In the genomic region with DNA sequence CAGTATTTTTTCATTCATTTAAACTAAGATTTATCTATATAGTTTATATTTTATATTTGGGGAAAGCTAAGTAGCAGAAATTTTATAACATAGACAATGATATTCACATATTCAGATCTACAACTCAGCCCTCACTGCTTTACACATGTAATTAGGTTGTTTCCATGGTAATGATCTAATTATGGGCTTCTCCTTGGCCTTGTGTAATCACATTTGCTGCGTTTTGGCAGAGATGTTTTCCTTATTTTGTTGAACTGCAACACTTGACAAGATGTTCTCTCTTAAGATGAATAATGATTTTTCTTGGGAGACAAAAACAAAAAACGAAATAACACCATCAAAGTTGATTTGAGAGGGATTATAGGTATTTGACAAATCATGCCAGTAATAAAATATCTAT, we compare ENCODE assay signal across 13 cellular contexts.
DNase-seq lines count a peak whose midpoint lies in the region; ATAC-seq and TF ChIP-seq lines count a peak whose summit lies in the region.
"Had no signal": no experiment of that assay in that cellular context is flagged by ENCODE, and none has a peak within 500 bp of the region (broad histone marks: within the 10 kb centered on the region; RNA-seq: fewer than 3 reads in every experiment).

No MANE protein-coding gene starts in this region.

- POLR2A ChIA-PET in CD4-positive, alpha-beta T cell (lab: Charles Lee): interaction anchor here (0.5 to 1.2 kb wide), 2 partner anchors 11 to 473 kb away, joined by 3 to 5 read pairs; no protein-coding TSS in a partner anchor

- no peaks in the 10 kb centered on the region for H3K27me3 ChIP-seq in CD4-positive, alpha-beta T cell (ENCODE audit: control insufficient read depth, insufficient read depth, low read length)

- H3K27ac Mint-ChIP-seq in CD4-positive, alpha-beta T cell: no peak overlapping the region
- H3K27ac Mint-ChIP-seq: activated CD4-positive, alpha-beta memory T cell treated with anti-CD3 and anti-CD28 coated beads for 36 hours had no signal

- no peak overlapping the region for H3K4me3 ChIP-seq in cardiac fibroblast (replicated peaks in 1 of 2; ENCODE audit: low read depth in 2 of 2, low read length in 2 of 2)

- CTCF ChIA-PET in CD4-positive, alpha-beta T cell (lab: Charles Lee): no interaction called here

- H3K27me3 Mint-ChIP-seq in CD4-positive, alpha-beta T cell: no peaks in the 10 kb centered on the region
- H3K27me3 Mint-ChIP-seq: activated CD4-positive, alpha-beta memory T cell treated with anti-CD3 and anti-CD28 coated beads for 36 hours had no signal

- no peaks in the 10 kb centered on the region for H3K9me3 Mint-ChIP-seq in CD4-positive, alpha-beta T cell
- H3K9me3 Mint-ChIP-seq: activated CD4-positive, alpha-beta memory T cell treated with anti-CD3 and anti-CD28 coated beads for 36 hours had no signal

- no peak for TF ChIP-seq CTCF in cardiac fibroblast (IDR thresholded peaks at IDR 0.05; ENCODE audit: low read depth, low read length)
- no peak for TF ChIP-seq CTCF in CD4-positive, alpha-beta T cell (IDR thresholded peaks at IDR 0.05)

- intact Hi-C loops in CD4-positive, alpha-beta T cell (cut with DNase I, micrococcal nuclease): no loop called here

- H3K36me3 Mint-ChIP-seq in CD4-positive, alpha-beta T cell (ENCODE audit: low read depth): no peaks in the 10 kb centered on the region
- H3K36me3 Mint-ChIP-seq: activated CD4-positive, alpha-beta memory T cell treated with anti-CD3 and anti-CD28 coated beads for 36 hours had no signal

- no peak overlapping the region for H3K4me3 Mint-ChIP-seq in CD4-positive, alpha-beta T cell
- H3K4me3 Mint-ChIP-seq: activated CD4-positive, alpha-beta memory T cell treated with anti-CD3 and anti-CD28 coated beads for 36 hours had no signal

- H3K4me1 Mint-ChIP-seq in CD4-positive, alpha-beta T cell (ENCODE audit: low read depth): peaks cover 7% of the 10 kb centered on the region

- DNase-seq in NCI-H1105 treated with DMSO at 0.1 percent for 48 hours (lab: John Stamatoyannopoulos, UW) (peak; percentile 97), NCI-H2196 treated with DMSO at 0.1 percent for 48 hours (lab: John Stamatoyannopoulos, UW; ENCODE audit: unreplicated experiment) (peak; percentile 29), cardiac fibroblast (ENCODE audit: low read depth in 2 of 2) (peak; percentile 20 to 69), midbrain (lab: John Stamatoyannopoulos, UW) (peak; percentile 15), T-helper 2 cell (no peak), cortex of kidney (lab: John Stamatoyannopoulos, UW) (no peak)
- DNase-seq in CD4-positive, alpha-beta T cell: no peak
- DNase-seq: activated CD4-positive, alpha-beta memory T cell treated with anti-CD3 and anti-CD28 coated beads for 36 hours; Caco-2; mesendoderm; occipital lobe; RPMI8226; T-helper 9 cell had no signal

- H3K9me3 ChIP-seq in CD4-positive, alpha-beta T cell (ENCODE audit: control insufficient read depth, low read length): no peaks in the 10 kb centered on the region
- H3K9me3 ChIP-seq: Caco-2 had no signal

- H3K27ac ChIP-seq in CD4-positive, alpha-beta T cell (ENCODE audit: low read depth, low read length): no peak overlapping the region

- ATAC-seq in CD4-positive, alpha-beta T cell (ENCODE audit: poor library complexity): no peak

Comparison
In these comparisons a context has a peak if more than half of its experiments do, and no peak if none do; other contexts are left out.
1. DNase-seq: peak in NCI-H1105 treated with DMSO at 0.1 percent for 48 hours (single experiment), NCI-H2196 treated with DMSO at 0.1 percent for 48 hours (single experiment), cardiac fibroblast (2 of 2) and midbrain (single experiment); none in CD4-positive, alpha-beta T cell (0 of 10), T-helper 2 cell (0 of 5) and cortex of kidney (single experiment).